ENCODE assay signal across 9 cellular contexts in genomic region chr19:3243851-3244700, GRCh38. TPM values are rescaled to one million over a fixed set of nuclear protein-coding genes. Genes with fewer than 3 reads are reported as not detected.
A peak's percentile ranks its signal among the peaks of the same experiment; 100 is the strongest.
DNase-seq lines count a peak whose midpoint lies in the region; ATAC-seq and TF ChIP-seq lines count a peak whose summit lies in the region.
"Had no signal": no experiment of that assay in that cellular context is flagged by ENCODE, and none has a peak within 500 bp of the region (broad histone marks: within the 10 kb centered on the region; RNA-seq: fewer than 3 reads in every experiment).

No MANE protein-coding gene starts in this region.

- TF ChIP-seq POLR2A in NB4 (IDR thresholded peaks at IDR 0.05; ENCODE audit: extremely low read depth, insufficient read length) = no peak

- peak; percentile 23 for DNase-seq in DMS53 treated with DMSO at 0.1 percent for 48 hours (lab: John Stamatoyannopoulos, UW; ENCODE audit: unreplicated experiment)
- peak; percentile 63 for DNase-seq in NB4 (ENCODE audit: low read depth)
- peak; percentile 33 for DNase-seq in activated T-helper 1 cell treated with anti-CD3 and anti-CD28 coated beads, Interleukin-12 subunit alpha, Interleukin-12 subunit beta, Interleukin-2, Interleukin-4 antibody, amounts not matched to agents 30 ng/mL and 10 ng/mL and 1 ng/mL, durations not matched to agents 14 hours and 24 hours and 36 hours (ENCODE audit: low spot score)
- DNase-seq in iPS-NIHi11 (ENCODE audit: low spot score) = peak; percentile 71
- DNase-seq in stimulated activated naive CD4-positive, alpha-beta T cell (lab: John Stamatoyannopoulos, UW) = peak in 5 of 6 experiments; percentile 6 to 55 (median 14)
- no peak for DNase-seq in NCI-H526 (lab: John Stamatoyannopoulos, UW)
- no peak for DNase-seq in NCI-H146 (lab: John Stamatoyannopoulos, UW)

- H3K36me3 Mint-ChIP-seq in activated T-helper 1 cell treated with anti-CD3 and anti-CD28 coated beads, Interleukin-12 subunit alpha, Interleukin-12 subunit beta, Interleukin-2, Interleukin-4 antibody, amounts not matched to agents 30 ng/mL and 10 ng/mL and 1 ng/mL, durations not matched to agents 14 hours and 24 hours and 36 hours (ENCODE audit: low read depth) = no peaks in the 10 kb centered on the region

- no peak overlapping the region for H3K27ac Mint-ChIP-seq in activated T-helper 1 cell treated with anti-CD3 and anti-CD28 coated beads, Interleukin-12 subunit alpha, Interleukin-12 subunit beta, Interleukin-2, Interleukin-4 antibody, amounts not matched to agents 30 ng/mL and 10 ng/mL and 1 ng/mL, durations not matched to agents 14 hours and 24 hours and 36 hours
- H3K27ac Mint-ChIP-seq: stimulated activated naive CD8-positive, alpha-beta T cell treated with anti-CD3 and anti-CD28 coated beads, Interleukin-15, Interleukin-2, amounts not matched to agents 100 ng/mL and 50 ng/mL, for 24 hours had no signal

- no peaks in the 10 kb centered on the region for H3K9me3 Mint-ChIP-seq in activated T-helper 1 cell treated with anti-CD3 and anti-CD28 coated beads, Interleukin-12 subunit alpha, Interleukin-12 subunit beta, Interleukin-2, Interleukin-4 antibody, amounts not matched to agents 30 ng/mL and 10 ng/mL and 1 ng/mL, durations not matched to agents 14 hours and 24 hours and 36 hours
- H3K9me3 Mint-ChIP-seq: stimulated activated naive CD8-positive, alpha-beta T cell treated with anti-CD3 and anti-CD28 coated beads, Interleukin-15, Interleukin-2, amounts not matched to agents 100 ng/mL and 50 ng/mL, for 24 hours had no signal

- intact Hi-C loops in activated T-helper 1 cell treated with anti-CD3 and anti-CD28 coated beads, Interleukin-12 subunit alpha, Interleukin-12 subunit beta, Interleukin-2, Interleukin-4 antibody, amounts not matched to agents 30 ng/mL and 10 ng/mL and 1 ng/mL, durations not matched to agents 14 hours and 24 hours and 36 hours (cut with micrococcal nuclease) = no loop called here

- no peak overlapping the region for H3K4me3 Mint-ChIP-seq in activated T-helper 1 cell treated with anti-CD3 and anti-CD28 coated beads, Interleukin-12 subunit alpha, Interleukin-12 subunit beta, Interleukin-2, Interleukin-4 antibody, amounts not matched to agents 30 ng/mL and 10 ng/mL and 1 ng/mL, durations not matched to agents 14 hours and 24 hours and 36 hours
- H3K4me3 Mint-ChIP-seq: stimulated activated naive CD8-positive, alpha-beta T cell treated with anti-CD3 and anti-CD28 coated beads, Interleukin-15, Interleukin-2, amounts not matched to agents 100 ng/mL and 50 ng/mL, for 24 hours had no signal

- H3K4me1 Mint-ChIP-seq in activated T-helper 1 cell treated with anti-CD3 and anti-CD28 coated beads, Interleukin-12 subunit alpha, Interleukin-12 subunit beta, Interleukin-2, Interleukin-4 antibody, amounts not matched to agents 30 ng/mL and 10 ng/mL and 1 ng/mL, durations not matched to agents 14 hours and 24 hours and 36 hours (ENCODE audit: low read depth) = no peaks in the 10 kb centered on the region

- no peaks in the 10 kb centered on the region for H3K27me3 Mint-ChIP-seq in activated T-helper 1 cell treated with anti-CD3 and anti-CD28 coated beads, Interleukin-12 subunit alpha, Interleukin-12 subunit beta, Interleukin-2, Interleukin-4 antibody, amounts not matched to agents 30 ng/mL and 10 ng/mL and 1 ng/mL, durations not matched to agents 14 hours and 24 hours and 36 hours (ENCODE audit: insufficient read depth)
- H3K27me3 Mint-ChIP-seq: stimulated activated naive CD8-positive, alpha-beta T cell treated with anti-CD3 and anti-CD28 coated beads, Interleukin-15, Interleukin-2, amounts not matched to agents 100 ng/mL and 50 ng/mL, for 24 hours had no signal

- ATAC-seq in HG03097 (IDR thresholded peaks at IDR 0.05; ENCODE audit: low FRiP score, unreplicated experiment) = no peak

- no peak overlapping the region for H3K4me3 ChIP-seq in NB4 (ENCODE audit: low read depth, low read length)

- TF ChIP-seq CTCF in NB4 (IDR thresholded peaks at IDR 0.05; ENCODE audit: low read depth, low read length) = no peak

RNA-seq across cellular contexts. Expression of gene CELF5, which starts 19.6 kb away (rescaled TPM):
- total RNA-seq in activated T-helper 1 cell treated with anti-CD3 and anti-CD28 coated beads, Interleukin-12 subunit alpha, Interleukin-12 subunit beta, Interleukin-2, Interleukin-4 antibody, amounts not matched to agents 30 ng/mL and 10 ng/mL and 1 ng/mL, durations not matched to agents 14 hours and 24 hours and 36 hours = 0.08 and 0.12 TPM in 2 replicates

RNA-seq across cellular contexts. Expression of gene NCLN, which starts 58.3 kb away (rescaled TPM):
- 112 and 118 TPM in 2 replicates for total RNA-seq in activated T-helper 1 cell treated with anti-CD3 and anti-CD28 coated beads, Interleukin-12 subunit alpha, Interleukin-12 subunit beta, Interleukin-2, Interleukin-4 antibody, amounts not matched to agents 30 ng/mL and 10 ng/mL and 1 ng/mL, durations not matched to agents 14 hours and 24 hours and 36 hours

Comparison
In these comparisons a context has a peak if more than half of its experiments do, and no peak if none do; other contexts are left out.
1. DNase-seq: peak in DMS53 treated with DMSO at 0.1 percent for 48 hours (single experiment), NB4 (single experiment), activated T-helper 1 cell treated with anti-CD3 and anti-CD28 coated beads, Interleukin-12 subunit alpha, Interleukin-12 subunit beta, Interleukin-2, Interleukin-4 antibody, amounts not matched to agents 30 ng/mL and 10 ng/mL and 1 ng/mL, durations not matched to agents 14 hours and 24 hours and 36 hours (single experiment), iPS-NIHi11 (single experiment) and stimulated activated naive CD4-positive, alpha-beta T cell (5 of 6); none in NCI-H526 (0 of 2) and NCI-H146 (single experiment).